In the genomic region with DNA sequence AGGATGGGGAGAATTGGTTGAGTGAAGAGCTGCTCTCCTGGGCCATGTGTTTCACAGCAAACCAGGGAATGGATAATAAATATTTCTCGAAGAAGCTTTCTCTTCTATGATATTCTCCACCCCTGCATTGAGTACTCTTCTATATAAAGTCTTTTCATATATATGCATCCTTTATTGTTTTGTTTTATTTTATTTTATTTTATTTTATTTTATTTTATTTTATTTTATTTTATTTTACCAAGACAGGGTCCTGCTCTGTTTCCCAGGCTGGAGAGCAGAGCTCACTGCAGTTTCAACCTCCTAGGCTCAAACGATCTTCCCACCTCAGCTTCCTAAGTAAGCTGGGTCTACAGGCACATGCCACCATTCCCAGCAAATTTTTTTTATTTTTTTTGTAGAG, we compare ENCODE assay signal across 6 cellular contexts.
"Had no signal": no experiment of that assay in that cellular context is flagged by ENCODE, and none has a peak within 500 bp of the region (broad histone marks: within the 10 kb centered on the region; RNA-seq: fewer than 3 reads in every experiment).

No MANE protein-coding gene starts in this region.

- H3K4me3 ChIP-seq: GM23248 had no signal

- ATAC-seq: HepG2 had no signal

- H3K4me1 Mint-ChIP-seq: IgD-negative memory B cell had no signal

- H3K9ac ChIP-seq: GM23248 had no signal

- DNase-seq: GM23248, H9, HCEC 1CT had no signal

- H3K9me3 Mint-ChIP-seq: H9, IgD-negative memory B cell had no signal

- H2AFZ ChIP-seq: GM23248 had no signal

- H3K27ac Mint-ChIP-seq: IgD-negative memory B cell had no signal

- H3K27ac ChIP-seq: GM23248, HL-60 had no signal

- H3K4me3 Mint-ChIP-seq: H9, IgD-negative memory B cell had no signal
